Comparison of ENCODE assay signal across 28 cellular contexts in the genomic region with DNA sequence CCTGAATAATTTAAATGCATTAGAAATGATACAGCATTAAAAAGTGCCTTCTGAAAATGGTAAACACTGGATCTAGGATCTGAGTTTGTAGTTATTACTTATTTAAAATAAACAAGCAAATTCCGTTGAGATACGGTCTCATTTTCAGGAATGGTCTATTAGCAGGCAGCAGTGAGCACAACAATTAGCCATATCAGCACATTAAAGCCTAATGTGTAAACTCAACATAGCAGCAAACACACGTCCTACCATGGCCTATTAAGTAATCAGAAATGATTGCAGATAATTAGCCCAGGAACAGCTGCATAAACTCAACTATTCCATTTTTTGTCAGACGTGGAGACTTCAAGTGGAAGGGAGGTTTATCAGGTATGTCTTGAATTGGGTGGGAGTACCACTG.
A peak's percentile ranks its signal among the peaks of the same experiment; 100 is the strongest.
DNase-seq lines count a peak whose midpoint lies in the region; ATAC-seq, FAIRE-seq and TF ChIP-seq lines count a peak whose summit lies in the region.
"Had no signal": no experiment of that assay in that cellular context is flagged by ENCODE, and none has a peak within 500 bp of the region (broad histone marks: within the 10 kb centered on the region; RNA-seq: fewer than 3 reads in every experiment).

No MANE protein-coding gene starts in this region.

- no peak for TF ChIP-seq RAD21 in K562 (CRISPR knock-in tag; conservative IDR thresholded peaks at IDR 0.05 in 1 of 2, IDR thresholded peaks at IDR 0.05 in 1 of 2)

- no peaks in the 10 kb centered on the region for H3K79me2 ChIP-seq in K562 (ENCODE audit: control insufficient read depth, insufficient read depth, low read length)

- H3K27ac ChIP-seq in K562 (ENCODE audit: extremely low read depth, low read depth, low read length): no peak overlapping the region
- H3K27ac ChIP-seq: HL-60, SK-N-MC had no signal

- H3K4me3 ChIP-seq in K562: no peak overlapping the region
- H3K4me3 ChIP-seq: SK-N-MC had no signal

- FAIRE-seq in HTR-8/SVneo (lab: Jason Lieb, UNC): peak; percentile 67
- no peak for FAIRE-seq in K562 (lab: Jason Lieb, UNC)
- FAIRE-seq: A204.1, GM12891, GM19239 had no signal

- no peaks in the 10 kb centered on the region for H4K20me1 ChIP-seq in K562 (replicated peaks; ENCODE audit: control insufficient read depth, insufficient read depth, low read length)

- H3K9me1 ChIP-seq in K562 (ENCODE audit: control insufficient read depth, insufficient read depth, low read length): no peaks in the 10 kb centered on the region

- TF ChIP-seq CTCF in K562 (IDR thresholded peaks at IDR 0.05 in 2 of 3, conservative IDR thresholded peaks at IDR 0.05 in 1 of 3; ENCODE audit: insufficient read depth in 2 of 3, low read depth in 1 of 3, low read length in 3 of 3): no peak

- no peak for TF ChIP-seq EP300 in K562 (IDR thresholded peaks at IDR 0.05; ENCODE audit: low read length)

- no peak for TF ChIP-seq POLR2A in K562 (conservative IDR thresholded peaks at IDR 0.05)

- POLR2A ChIA-PET in K562 (lab: Yijun Ruan, JAX): no interaction called here

- H2AFZ ChIP-seq in K562 (ENCODE audit: low read depth, low read length): no peak overlapping the region

- CTCF ChIA-PET in K562 (lab: Yijun Ruan, JAX; ENCODE audit: low intra/inter-chr PET ratio): no interaction called here

- BruUV-seq in K562 (replicated peaks; lab: Mats Ljungman, UMichigan): no TSS peak

- WGBS in K562 (ENCODE audit: insufficient coverage, low coverage, missing lambda C conversion rate): 21% methylated on average over 4 of the region's 4 CpGs

- H3K4me1 ChIP-seq in K562 (replicated peaks in 1 of 2; ENCODE audit: control insufficient read depth in 2 of 2, insufficient read depth in 2 of 2, low read length in 2 of 2): no peaks in the 10 kb centered on the region

- no peak overlapping the region for H3K4me2 ChIP-seq in K562 (ENCODE audit: insufficient read depth, low read length)

- no peaks in the 10 kb centered on the region for H3K36me3 ChIP-seq in K562 (ENCODE audit: control insufficient read depth, insufficient read depth, low read length)
- H3K36me3 ChIP-seq: BE2C had no signal

- intact Hi-C loops in K562 (cut with micrococcal nuclease): no loop called here

- no peak for ATAC-seq in K562
- no peak for ATAC-seq in HG03521 (IDR thresholded peaks at IDR 0.05; ENCODE audit: unreplicated experiment)
- ATAC-seq: HCT116 had no signal

- no peaks in the 10 kb centered on the region for H3K27me3 ChIP-seq in K562 (ENCODE audit: control insufficient read depth in 2 of 2, insufficient read depth in 2 of 2, low read length in 2 of 2)
- H3K27me3 ChIP-seq: BE2C had no signal

- DNase-seq in HTR-8/SVneo (ENCODE audit: insufficient read length, low spot score) (no peak), NCI-H1417 treated with DMSO at 0.1 percent for 48 hours (lab: John Stamatoyannopoulos, UW) (peak; percentile 78), NCI-H69 (lab: John Stamatoyannopoulos, UW) (peak; percentile 29), K562 (ENCODE audit: extremely low read depth in 1 of 4, low spot score in 3 of 4) (no peak), middle frontal gyrus (ENCODE audit: extremely low spot score, low spot score) (no peak), AG08396 (ENCODE audit: low spot score) (no peak)
- DNase-seq: BE2C; Calu3; CD8-positive, alpha-beta memory T cell; DMS79 treated with DMSO at 0.1 percent for 48 hours; GF-D8; KBM-7; NCI-H1694; NCI-H2081 treated with DMSO at 0.1 percent for 48 hours; NCI-H2171; NCI-H226; NCI-H510A; NCI-H82; RPMI8226; SHP77; T-helper 9 cell had no signal

- H3K9me3 ChIP-seq in K562 (replicated peaks; ENCODE audit: control insufficient read depth, insufficient read depth, low read depth, low read length): no peaks in the 10 kb centered on the region
- H3K9me3 ChIP-seq: BE2C had no signal

- no peak overlapping the region for H3K9ac ChIP-seq in K562 (ENCODE audit: insufficient read depth in 1 of 2, low read depth in 2 of 2, low read length in 2 of 2)

- in situ Hi-C loops in K562 (cut with MboI): loop anchor here (10.0 kb wide), 1 partner anchor 133 kb away; no protein-coding TSS in a partner anchor

TF ChIP-seq in K562, 482 proteins besides CTCF, POLR2A, EP300 and RAD21 (continues in another document):
- TF ChIP-seq MAFG (tag; conservative IDR thresholded peaks at IDR 0.05): no peak
- TF ChIP-seq, protein P1, sequence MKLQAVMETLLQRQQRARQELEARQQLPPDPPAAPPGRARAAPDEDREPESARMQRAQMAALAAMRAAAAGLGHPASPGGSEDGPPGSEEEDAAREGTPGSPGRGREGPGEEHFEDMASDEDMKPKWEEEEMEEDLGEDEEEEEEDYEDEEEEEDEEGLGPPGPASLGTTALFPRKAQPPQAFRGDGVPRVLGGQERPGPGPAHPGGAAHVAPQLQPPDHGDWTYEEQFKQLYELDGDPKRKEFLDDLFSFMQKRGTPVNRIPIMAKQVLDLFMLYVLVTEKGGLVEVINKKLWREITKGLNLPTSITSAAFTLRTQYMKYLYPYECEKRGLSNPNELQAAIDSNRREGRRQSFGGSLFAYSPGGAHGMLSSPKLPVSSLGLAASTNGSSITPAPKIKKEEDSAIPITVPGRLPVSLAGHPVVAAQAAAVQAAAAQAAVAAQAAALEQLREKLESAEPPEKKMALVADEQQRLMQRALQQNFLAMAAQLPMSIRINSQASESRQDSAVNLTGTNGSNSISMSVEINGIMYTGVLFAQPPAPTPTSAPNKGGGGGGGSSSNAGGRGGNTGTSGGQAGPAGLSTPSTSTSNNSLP (IDR thresholded peaks at IDR 0.05; ENCODE audit: borderline replicate concordance, low read depth, low read length): no peak
- no peak for TF ChIP-seq GTF2E2 (tag; IDR thresholded peaks at IDR 0.05)
- TF ChIP-seq ZNF23 (CRISPR knock-in tag; IDR thresholded peaks at IDR 0.05): no peak
- TF ChIP-seq, protein P2, sequence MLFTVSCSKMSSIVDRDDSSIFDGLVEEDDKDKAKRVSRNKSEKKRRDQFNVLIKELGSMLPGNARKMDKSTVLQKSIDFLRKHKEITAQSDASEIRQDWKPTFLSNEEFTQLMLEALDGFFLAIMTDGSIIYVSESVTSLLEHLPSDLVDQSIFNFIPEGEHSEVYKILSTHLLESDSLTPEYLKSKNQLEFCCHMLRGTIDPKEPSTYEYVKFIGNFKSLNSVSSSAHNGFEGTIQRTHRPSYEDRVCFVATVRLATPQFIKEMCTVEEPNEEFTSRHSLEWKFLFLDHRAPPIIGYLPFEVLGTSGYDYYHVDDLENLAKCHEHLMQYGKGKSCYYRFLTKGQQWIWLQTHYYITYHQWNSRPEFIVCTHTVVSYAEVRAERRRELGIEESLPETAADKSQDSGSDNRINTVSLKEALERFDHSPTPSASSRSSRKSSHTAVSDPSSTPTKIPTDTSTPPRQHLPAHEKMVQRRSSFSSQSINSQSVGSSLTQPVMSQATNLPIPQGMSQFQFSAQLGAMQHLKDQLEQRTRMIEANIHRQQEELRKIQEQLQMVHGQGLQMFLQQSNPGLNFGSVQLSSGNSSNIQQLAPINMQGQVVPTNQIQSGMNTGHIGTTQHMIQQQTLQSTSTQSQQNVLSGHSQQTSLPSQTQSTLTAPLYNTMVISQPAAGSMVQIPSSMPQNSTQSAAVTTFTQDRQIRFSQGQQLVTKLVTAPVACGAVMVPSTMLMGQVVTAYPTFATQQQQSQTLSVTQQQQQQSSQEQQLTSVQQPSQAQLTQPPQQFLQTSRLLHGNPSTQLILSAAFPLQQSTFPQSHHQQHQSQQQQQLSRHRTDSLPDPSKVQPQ (CRISPR knock-in tag; IDR thresholded peaks at IDR 0.05; ENCODE audit: borderline replicate concordance): no peak
- 0 out of 2 replicates have a peak, but pooled peaks have one; percentile 4 for TF ChIP-seq C11orf30 (IDR thresholded peaks at IDR 0.05; ENCODE audit: low read depth)
- TF ChIP-seq NONO (IDR thresholded peaks at IDR 0.05; ENCODE audit: low read depth in 2 of 2, low read length in 1 of 2): no peak
- TF ChIP-seq, protein P3, sequence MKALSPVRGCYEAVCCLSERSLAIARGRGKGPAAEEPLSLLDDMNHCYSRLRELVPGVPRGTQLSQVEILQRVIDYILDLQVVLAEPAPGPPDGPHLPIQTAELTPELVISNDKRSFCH (CRISPR knock-in tag; IDR thresholded peaks at IDR 0.05): no peak
- TF ChIP-seq, protein P3 (tag; IDR thresholded peaks at IDR 0.05): no peak
- no peak for TF ChIP-seq ZNF696 (CRISPR knock-in tag; conservative IDR thresholded peaks at IDR 0.05)
- TF ChIP-seq, protein P4, sequence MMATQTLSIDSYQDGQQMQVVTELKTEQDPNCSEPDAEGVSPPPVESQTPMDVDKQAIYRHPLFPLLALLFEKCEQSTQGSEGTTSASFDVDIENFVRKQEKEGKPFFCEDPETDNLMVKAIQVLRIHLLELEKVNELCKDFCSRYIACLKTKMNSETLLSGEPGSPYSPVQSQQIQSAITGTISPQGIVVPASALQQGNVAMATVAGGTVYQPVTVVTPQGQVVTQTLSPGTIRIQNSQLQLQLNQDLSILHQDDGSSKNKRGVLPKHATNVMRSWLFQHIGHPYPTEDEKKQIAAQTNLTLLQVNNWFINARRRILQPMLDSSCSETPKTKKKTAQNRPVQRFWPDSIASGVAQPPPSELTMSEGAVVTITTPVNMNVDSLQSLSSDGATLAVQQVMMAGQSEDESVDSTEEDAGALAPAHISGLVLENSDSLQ (IDR thresholded peaks at IDR 0.05): no peak
- peak; percentile 21; the same call in 1 of the 2 replicates for TF ChIP-seq ZNF316 (IDR thresholded peaks at IDR 0.05)
- no peak for TF ChIP-seq POLR3G (IDR thresholded peaks at IDR 0.05; ENCODE audit: extremely low read depth, insufficient read length, insufficient replicate concordance)
- no peak for TF ChIP-seq ARID2 (IDR thresholded peaks at IDR 0.05)
- TF ChIP-seq, protein P5, sequence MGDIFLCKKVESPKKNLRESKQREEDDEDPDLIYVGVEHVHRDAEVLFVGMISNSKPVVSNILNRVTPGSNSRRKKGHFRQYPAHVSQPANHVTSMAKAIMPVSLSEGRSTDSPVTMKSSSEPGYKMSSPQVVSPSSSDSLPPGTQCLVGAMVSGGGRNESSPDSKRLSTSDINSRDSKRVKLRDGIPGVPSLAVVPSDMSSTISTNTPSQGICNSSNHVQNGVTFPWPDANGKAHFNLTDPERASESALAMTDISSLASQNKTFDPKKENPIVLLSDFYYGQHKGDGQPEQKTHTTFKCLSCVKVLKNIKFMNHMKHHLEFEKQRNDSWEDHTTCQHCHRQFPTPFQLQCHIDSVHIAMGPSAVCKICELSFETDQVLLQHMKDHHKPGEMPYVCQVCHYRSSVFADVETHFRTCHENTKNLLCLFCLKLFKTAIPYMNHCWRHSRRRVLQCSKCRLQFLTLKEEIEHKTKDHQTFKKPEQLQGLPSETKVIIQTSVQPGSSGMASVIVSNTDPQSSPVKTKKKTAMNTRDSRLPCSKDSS (IDR thresholded peaks at IDR 0.05; ENCODE audit: low read depth, partially characterized antibody): no peak
- TF ChIP-seq SIN3B (IDR thresholded peaks at IDR 0.05; ENCODE audit: low read depth): no peak

Comparison
In these comparisons a context has a peak if more than half of its experiments do, and no peak if none do; other contexts are left out.
1. DNase-seq: peak in NCI-H1417 treated with DMSO at 0.1 percent for 48 hours (single experiment) and NCI-H69 (single experiment); none in HTR-8/SVneo (single experiment), K562 (0 of 4), middle frontal gyrus (single experiment) and AG08396 (single experiment).